ENCODE assay signal across 19 cellular contexts in genomic region chr9:135826188-135826545, GRCh38.
DNase-seq lines count a peak whose midpoint lies in the region; ATAC-seq, FAIRE-seq and TF ChIP-seq lines count a peak whose summit lies in the region.
"Had no signal": no experiment of that assay in that cellular context is flagged by ENCODE, and none has a peak within 500 bp of the region (broad histone marks: within the 10 kb centered on the region; RNA-seq: fewer than 3 reads in every experiment).

No MANE protein-coding gene starts in this region.

- H3K79me1 ChIP-seq in H9 (ENCODE audit: insufficient read depth, low read depth, low read length, poor library complexity, severe bottlenecking): no peaks in the 10 kb centered on the region
- H3K79me1 ChIP-seq in neuronal stem cell (ENCODE audit: low read depth, low read length): peaks cover 22% of the 10 kb centered on the region

- POLR2A ChIA-PET in WTC11 (lab: Charles Lee): no interaction called here

- no peak overlapping the region for H3K27ac ChIP-seq in H9 (ENCODE audit: insufficient read length, low read depth, low read length)
- no peak overlapping the region for H3K27ac ChIP-seq in neuronal stem cell (replicated peaks; ENCODE audit: low read length)
- H3K27ac ChIP-seq in foreskin keratinocyte: no peak overlapping the region
- H3K27ac ChIP-seq: GM23248 had no signal

- no peak overlapping the region for H3T11ph ChIP-seq in H9 (ENCODE audit: low read length)

- H3K4me1 ChIP-seq in H9 (ENCODE audit: insufficient read depth, low read length) (no peaks in the 10 kb centered on the region), neuronal stem cell (ENCODE audit: control insufficient read depth in 2 of 2, insufficient read depth in 1 of 2, low read depth in 1 of 2, low read length in 2 of 2) (no peaks in the 10 kb centered on the region), foreskin keratinocyte (no peaks in the 10 kb centered on the region)

- no peaks in the 10 kb centered on the region for H3K27me3 Mint-ChIP-seq in H9 (ENCODE audit: low read depth)
- no peaks in the 10 kb centered on the region for H3K27me3 Mint-ChIP-seq in WTC11 (ENCODE audit: low read depth)

- no peak overlapping the region for H3K9ac ChIP-seq in H9 (ENCODE audit: extremely low read depth, insufficient read length, low read length)
- H3K9ac ChIP-seq in neuronal stem cell (ENCODE audit: low read depth, low read length, poor library complexity): no peak overlapping the region
- H3K9ac ChIP-seq: GM23248, SK-N-SH had no signal

- CTCF ChIA-PET in WTC11 (lab: Charles Lee): no interaction called here

- H2AK5ac ChIP-seq in H9 (ENCODE audit: insufficient read length, low read length) (no peak overlapping the region), neuronal stem cell (ENCODE audit: low read depth, low read length) (no peak overlapping the region)

- H3K18ac ChIP-seq in H9 (ENCODE audit: insufficient read length, low read depth, low read length) (no peak overlapping the region), neuronal stem cell (ENCODE audit: low read length) (no peak overlapping the region)

- DNase-seq in H9 (no peak), WTC11 (ENCODE audit: low spot score) (no peak), neuronal stem cell (ENCODE audit: low spot score) (no peak), foreskin keratinocyte (no peak), D721Med (ENCODE audit: insufficient read length, low spot score) (no peak)
- DNase-seq in NK-92 treated with Interleukin-12 subunit alpha and Interleukin-12 subunit beta, amount 100 ng/mL, for 24 hours (lab: John Stamatoyannopoulos, UW): no peak
- DNase-seq: DMS53, GM23248, HCEC 1CT, NCI-H1048, NCI-H1417, NCI-H1694, NCI-H2029 treated with DMSO at 0.1 percent for 48 hours, NCI-H69, OCI-M1, SK-N-SH had no signal

- H4K5ac ChIP-seq in H9 (ENCODE audit: insufficient read length, low read depth, low read length): no peak overlapping the region

- H2BK12ac ChIP-seq in H9 (ENCODE audit: insufficient read length, low read depth, low read length) (no peak overlapping the region), neuronal stem cell (ENCODE audit: low read length) (no peak overlapping the region)

- H3K79me2 ChIP-seq in H9 (ENCODE audit: insufficient read depth, low read length): peaks cover 2% of the 10 kb centered on the region; the same call in 1 of the 2 replicates

- H3K4me3 ChIP-seq in neuronal stem cell (ENCODE audit: low read length in 2 of 2): no peak overlapping the region
- H3K4me3 ChIP-seq: GM23248 had no signal

- H3K27ac Mint-ChIP-seq in H9: peak overlapping the region; percentile 30 to 91 (median 70); a peak in 2 of 7 replicates
- H3K27ac Mint-ChIP-seq in WTC11: peak overlapping the region; percentile 86

- H2BK5ac ChIP-seq in H9 (ENCODE audit: insufficient read length, low read length) (no peak overlapping the region), neuronal stem cell (ENCODE audit: low read length) (no peak overlapping the region)

- H3K9me3 Mint-ChIP-seq in H9: no peaks in the 10 kb centered on the region
- peaks cover 6% of the 10 kb centered on the region; the same call in 1 of the 2 replicates for H3K9me3 Mint-ChIP-seq in WTC11

- H3K4me3 Mint-ChIP-seq in H9 (no peak overlapping the region), WTC11 (no peak overlapping the region)

- whole genome bisulfite sequencing in H9 (ENCODE audit: extremely low coverage, insufficient read length, low lambda C conversion rate): no CpG with 5 or more reads among the region's 14 CpGs
- whole genome bisulfite sequencing in neuronal stem cell (ENCODE audit: extremely low coverage in 2 of 2, insufficient read length in 2 of 2, insufficient replicate concordance in 1 of 2), 2 donors: no CpG with 5 or more reads among the region's 14 CpGs

- no peaks in the 10 kb centered on the region for H3K9me3 ChIP-seq in H9 (ENCODE audit: control insufficient read depth, low read depth, low read length)
- peaks cover 0 to 13% of the 10 kb centered on the region in 2 donors for H3K9me3 ChIP-seq in neuronal stem cell (replicated peaks in 1 of 2; ENCODE audit: control insufficient read depth in 2 of 2, insufficient read depth in 1 of 2, low read depth in 1 of 2, low read length in 2 of 2)
- H3K9me3 ChIP-seq: SK-N-SH had no signal

- H2BK15ac ChIP-seq in H9 (ENCODE audit: low read depth, low read length) (no peak overlapping the region), neuronal stem cell (ENCODE audit: low read length) (no peak overlapping the region)

- no peak overlapping the region for H2BK20ac ChIP-seq in H9 (ENCODE audit: low read depth, low read length, poor library complexity, severe bottlenecking)

- H3K14ac ChIP-seq in H9 (ENCODE audit: insufficient read depth, low read length) (no peak overlapping the region), neuronal stem cell (ENCODE audit: low read length) (no peak overlapping the region)

- peaks cover 35 to 90% of the 10 kb centered on the region in 2 donors for H3K36me3 ChIP-seq in neuronal stem cell (replicated peaks in 1 of 2; ENCODE audit: control insufficient read depth in 2 of 2, insufficient read depth in 2 of 2, low read length in 2 of 2)

- H3K23me2 ChIP-seq in H9 (ENCODE audit: insufficient read length, low read depth, low read length, poor library complexity, severe bottlenecking): no peaks in the 10 kb centered on the region

- H3K56ac ChIP-seq in H9 (ENCODE audit: insufficient read length, low read depth, low read length): no peak overlapping the region

- H3K27me3 ChIP-seq in H9 (ENCODE audit: insufficient read depth, low read length) (no peaks in the 10 kb centered on the region), neuronal stem cell (ENCODE audit: control insufficient read depth in 3 of 3, insufficient read depth in 3 of 3, low read depth in 1 of 3, low read length in 3 of 3) (no peaks in the 10 kb centered on the region), foreskin keratinocyte (no peaks in the 10 kb centered on the region)

- no peak overlapping the region for H3K4me2 ChIP-seq in H9 (ENCODE audit: insufficient read depth, insufficient read length, low read length)
- no peak overlapping the region for H3K4me2 ChIP-seq in neuronal stem cell (ENCODE audit: insufficient read depth, low read length, poor library complexity, severe bottlenecking)
- H3K4me2 ChIP-seq: SK-N-SH had no signal

- peaks cover 2% of the 10 kb centered on the region for H4K20me1 ChIP-seq in H9 (ENCODE audit: control insufficient read depth, insufficient read depth, insufficient read length)

- H3K4me1 Mint-ChIP-seq in H9 (peaks cover 6% of the 10 kb centered on the region in 2 experiments), WTC11 (no peaks in the 10 kb centered on the region)

- TF ChIP-seq CTCF in H9 (conservative IDR thresholded peaks at IDR 0.05): no peak
- TF ChIP-seq CTCF in WTC11 (IDR thresholded peaks at IDR 0.05): no peak
- no peak for TF ChIP-seq CTCF in foreskin keratinocyte (conservative IDR thresholded peaks at IDR 0.05)
- no peak for TF ChIP-seq CTCF in D721Med (IDR thresholded peaks at IDR 0.05; ENCODE audit: insufficient read depth, missing control alignments)

- H2BK120ac ChIP-seq in H9 (ENCODE audit: low read depth, low read length, poor library complexity, severe bottlenecking): no peak overlapping the region
- H2BK120ac ChIP-seq in neuronal stem cell (ENCODE audit: low read depth, low read length): no peak overlapping the region

- ATAC-seq in WTC11: no peak
- ATAC-seq in esophagus mucosa: peak; percentile 14
- no peak for ATAC-seq in foreskin keratinocyte
- ATAC-seq in HG03432 (IDR thresholded peaks at IDR 0.05; ENCODE audit: unreplicated experiment): no peak

- H3K23ac ChIP-seq in H9 (ENCODE audit: insufficient read length, low read depth, low read length): no peak overlapping the region
- H3K23ac ChIP-seq in neuronal stem cell (ENCODE audit: low read depth, low read length, poor library complexity): peak overlapping the region; percentile 82

- peaks cover 38 to 62% (median 50%) of the 10 kb centered on the region in 3 experiments; a peak in 6 of 7 replicates for H3K36me3 Mint-ChIP-seq in H9 (ENCODE audit: insufficient read depth in 1 of 3, low read depth in 3 of 3)
- peaks cover 57% of the 10 kb centered on the region for H3K36me3 Mint-ChIP-seq in WTC11

- no peak overlapping the region for H2AFZ ChIP-seq in H9 (ENCODE audit: low read length)
- no peak overlapping the region for H2AFZ ChIP-seq in neuronal stem cell (ENCODE audit: low read length)
- H2AFZ ChIP-seq: GM23248 had no signal

- H4K8ac ChIP-seq in H9 (replicated peaks; ENCODE audit: insufficient read length, low read depth, low read length): no peak overlapping the region
- H4K8ac ChIP-seq in neuronal stem cell (ENCODE audit: low read depth, low read length): no peak overlapping the region

- H3K4ac ChIP-seq in H9 (ENCODE audit: low read depth, low read length) (no peak overlapping the region), neuronal stem cell (ENCODE audit: low read length) (no peak overlapping the region)

- no peak overlapping the region for H4K91ac ChIP-seq in H9 (ENCODE audit: insufficient read length, low read depth, low read length)
- H4K91ac ChIP-seq in neuronal stem cell (ENCODE audit: low read depth, low read length, poor library complexity): no peak overlapping the region

- no peak for FAIRE-seq in D721Med (lab: Jason Lieb, UNC)
- FAIRE-seq: RCC 7860 had no signal

TF ChIP-seq in WTC11, 78 proteins besides CTCF, POLR2A, EP300 and RAD21 (continues in another document):
- no peak for TF ChIP-seq FOXK1 (CRISPR knock-in tag; IDR thresholded peaks at IDR 0.05)
- TF ChIP-seq TEAD1 (CRISPR knock-in tag; IDR thresholded peaks at IDR 0.05): no peak
- no peak for TF ChIP-seq ZNF263 (CRISPR knock-in tag; IDR thresholded peaks at IDR 0.05; ENCODE audit: low read depth)
- no peak for TF ChIP-seq ATF3 (CRISPR knock-in tag; conservative IDR thresholded peaks at IDR 0.05)
- no peak for TF ChIP-seq IRF2 (CRISPR knock-in tag; IDR thresholded peaks at IDR 0.05; ENCODE audit: borderline replicate concordance, low read depth)
- no peak for TF ChIP-seq ZNF416 (CRISPR knock-in tag; IDR thresholded peaks at IDR 0.05)
- no peak for TF ChIP-seq PRRX2 (CRISPR knock-in tag; IDR thresholded peaks at IDR 0.05)
- no peak for TF ChIP-seq HMGXB4 (CRISPR knock-in tag; IDR thresholded peaks at IDR 0.05)
